ENCODE assay signal across 8 cellular contexts in genomic region chrX:133921764-133922389, GRCh38.
DNase-seq lines count a peak whose midpoint lies in the region; ATAC-seq and TF ChIP-seq lines count a peak whose summit lies in the region.

No MANE protein-coding gene starts in this region.

- peaks cover 0 to 7% of the 10 kb centered on the region in 2 donors for H3K9me3 ChIP-seq in breast epithelium

- H3K4me3 Mint-ChIP-seq in MCF 10A (ENCODE audit: unreplicated experiment), result no peak overlapping the region
- H3K4me3 Mint-ChIP-seq in activated naive CD4-positive, alpha-beta T cell treated with anti-CD3 and anti-CD28 coated beads for 36 hours, result no peak overlapping the region

- H3K4me1 ChIP-seq in breast epithelium, result no peaks in the 10 kb centered on the region

- no peak overlapping the region for H3K27ac Mint-ChIP-seq in MCF 10A (ENCODE audit: low read depth, unreplicated experiment)
- no peak overlapping the region for H3K27ac Mint-ChIP-seq in activated naive CD4-positive, alpha-beta T cell treated with anti-CD3 and anti-CD28 coated beads for 36 hours

- DNase-seq in MCF 10A (ENCODE audit: unreplicated experiment) (peak; percentile 48), breast epithelium (ENCODE audit: low spot score in 2 of 2) (no peak), NCI-H82 (lab: John Stamatoyannopoulos, UW) (peak; percentile 86), iPS-NIHi7 (ENCODE audit: extremely low spot score) (peak; percentile 85)
- peak; percentile 60 for DNase-seq in activated naive CD4-positive, alpha-beta T cell treated with anti-CD3 and anti-CD28 coated beads for 36 hours
- DNase-seq in stimulated activated naive CD8-positive, alpha-beta T cell treated with anti-CD3 and anti-CD28 coated beads, Interleukin-15, Interleukin-2, amounts not matched to agents 100 U/mL and 50 U/mL, for 24 hours, result peak; percentile 39

- H3K27me3 ChIP-seq in breast epithelium, result peaks cover 0 to 20% of the 10 kb centered on the region in 2 donors

- no peak overlapping the region for H3K27ac ChIP-seq in breast epithelium

- intact Hi-C loops in MCF 10A (cut with micrococcal nuclease) (loop anchor here (1.0 to 2.0 kb wide), 2 partner anchors 105 to 130 kb away; no protein-coding TSS in a partner anchor), breast epithelium (cut with DNase I; ENCODE audit: low total_unique reads) (loop anchor here (1.0 kb wide), 1 partner anchor 10 kb away; no protein-coding TSS in a partner anchor)
- intact Hi-C loops in activated naive CD4-positive, alpha-beta T cell treated with anti-CD3 and anti-CD28 coated beads for 36 hours (cut with micrococcal nuclease), result loop anchor here (1.0 to 10.0 kb wide), 6 partner anchors 80 to 233 kb away; no protein-coding TSS in a partner anchor

- H3K9me3 Mint-ChIP-seq in MCF 10A (ENCODE audit: unreplicated experiment), result no peaks in the 10 kb centered on the region
- no peaks in the 10 kb centered on the region for H3K9me3 Mint-ChIP-seq in activated naive CD4-positive, alpha-beta T cell treated with anti-CD3 and anti-CD28 coated beads for 36 hours

- peaks cover 5% of the 10 kb centered on the region for H3K4me1 Mint-ChIP-seq in MCF 10A (ENCODE audit: insufficient read depth, unreplicated experiment)
- peaks cover 17% of the 10 kb centered on the region for H3K4me1 Mint-ChIP-seq in activated naive CD4-positive, alpha-beta T cell treated with anti-CD3 and anti-CD28 coated beads for 36 hours (ENCODE audit: low read depth)

- no TSS peak for BruUV-seq in MCF 10A (replicated peaks; lab: Mats Ljungman, UMichigan)

- CTCF ChIA-PET in MCF 10A (lab: Yijun Ruan, JAX), result interaction anchor here (0.6 to 6.1 kb wide), 26 partner anchors 10 to 857 kb away, joined by 3 to 47 read pairs (median 4); no protein-coding TSS in a partner anchor
- CTCF ChIA-PET in activated naive CD4-positive, alpha-beta T cell treated with anti-CD3 and anti-CD28 coated beads for 36 hours (lab: Charles Lee), result interaction anchor here (0.7 to 2.8 kb wide), 9 partner anchors 8 to 252 kb away, joined by 3 to 11 read pairs (median 4); no protein-coding TSS in a partner anchor

- POLR2A ChIA-PET in MCF 10A (lab: Yijun Ruan, JAX), result interaction anchor here (0.7 kb wide), 1 partner anchor 142 kb away, joined by 4 read pairs; no protein-coding TSS in a partner anchor

- no peak overlapping the region for H3K4me3 ChIP-seq in breast epithelium

- H3K36me3 Mint-ChIP-seq in MCF 10A (ENCODE audit: insufficient read depth, unreplicated experiment), result no peaks in the 10 kb centered on the region
- H3K36me3 Mint-ChIP-seq in activated naive CD4-positive, alpha-beta T cell treated with anti-CD3 and anti-CD28 coated beads for 36 hours (ENCODE audit: low read depth), result no peaks in the 10 kb centered on the region

- peak; percentile 54 for TF ChIP-seq CTCF in MCF 10A (IDR thresholded peaks at IDR 0.05; ENCODE audit: unreplicated experiment)
- TF ChIP-seq CTCF in breast epithelium (IDR thresholded peaks at IDR 0.05), result no peak

- no peak for TF ChIP-seq POLR2A in breast epithelium (IDR thresholded peaks at IDR 0.05)

- peak; percentile 72 for ATAC-seq in HG03025 (IDR thresholded peaks at IDR 0.05; ENCODE audit: low FRiP score, unreplicated experiment)
- no peak for ATAC-seq in stimulated activated naive CD8-positive, alpha-beta T cell treated with anti-CD3 and anti-CD28 coated beads, Interleukin-15, Interleukin-2, amounts not matched to agents 100 U/mL and 50 U/mL, for 24 hours
- ATAC-seq in GM19397 (IDR thresholded peaks at IDR 0.05; ENCODE audit: unreplicated experiment), result no peak

- peaks cover 66% of the 10 kb centered on the region for H3K27me3 Mint-ChIP-seq in MCF 10A (ENCODE audit: insufficient read depth, unreplicated experiment)
- H3K27me3 Mint-ChIP-seq in activated naive CD4-positive, alpha-beta T cell treated with anti-CD3 and anti-CD28 coated beads for 36 hours (ENCODE audit: low read depth), result no peaks in the 10 kb centered on the region

- H3K36me3 ChIP-seq in breast epithelium, result no peaks in the 10 kb centered on the region

Comparison
In these comparisons a context has a peak if more than half of its experiments do, and no peak if none do; other contexts are left out.
1. DNase-seq: peak in MCF 10A (single experiment), NCI-H82 (single experiment), activated naive CD4-positive, alpha-beta T cell treated with anti-CD3 and anti-CD28 coated beads for 36 hours (single experiment), iPS-NIHi7 (single experiment) and stimulated activated naive CD8-positive, alpha-beta T cell treated with anti-CD3 and anti-CD28 coated beads, Interleukin-15, Interleukin-2, amounts not matched to agents 100 U/mL and 50 U/mL, for 24 hours (single experiment); none in breast epithelium (0 of 2).